In genomic region chr17:75873587-75874322, GRCh38 we compare ENCODE assay signal across 12 cellular contexts. TPM values are rescaled to one million over a fixed set of nuclear protein-coding genes. Genes with fewer than 3 reads are reported as not detected.
A peak's percentile ranks its signal among the peaks of the same experiment; 100 is the strongest.
DNase-seq lines count a peak whose midpoint lies in the region; ATAC-seq and TF ChIP-seq lines count a peak whose summit lies in the region.
"Had no signal": no experiment of that assay in that cellular context is flagged by ENCODE, and none has a peak within 500 bp of the region (broad histone marks: within the 10 kb centered on the region; RNA-seq: fewer than 3 reads in every experiment).

No MANE protein-coding gene starts in this region.

- H3K36me3 ChIP-seq in RWPE2 (ENCODE audit: low read depth), result peaks cover 18% of the 10 kb centered on the region
- peaks cover 10 to 28% (median 23%) of the 10 kb centered on the region in 4 donors for H3K36me3 ChIP-seq in esophagus muscularis mucosa
- no peaks in the 10 kb centered on the region for H3K36me3 ChIP-seq in gastrocnemius medialis

- H3K4me1 ChIP-seq in RWPE2 (ENCODE audit: insufficient read depth, poor library complexity, severe bottlenecking) (peaks cover 38% of the 10 kb centered on the region), esophagus muscularis mucosa (peaks cover 79 to 89% (median 85%) of the 10 kb centered on the region in 4 donors), gastrocnemius medialis (peaks cover 50% of the 10 kb centered on the region in 2 donors)

- in situ Hi-C loops in gastrocnemius medialis (cut with MboI; ENCODE audit: low sequenced_read_pairs in 4 of 4), result no loop called here

- H3K9me3 ChIP-seq in RWPE2 (ENCODE audit: severe bottlenecking) (no peaks in the 10 kb centered on the region), esophagus muscularis mucosa (no peaks in the 10 kb centered on the region), gastrocnemius medialis (no peaks in the 10 kb centered on the region)
- H3K9me3 ChIP-seq: HAP-1 had no signal

- TF ChIP-seq POLR2A in esophagus muscularis mucosa (IDR thresholded peaks at IDR 0.05; ENCODE audit: low read depth) (no peak), gastrocnemius medialis (IDR thresholded peaks at IDR 0.05) (no peak)

- H3K4me3 ChIP-seq in RWPE2 (ENCODE audit: severe bottlenecking) (no peak overlapping the region), esophagus muscularis mucosa (peak overlapping the region in 1 of 4 donors; percentile 1), gastrocnemius medialis (no peak overlapping the region)
- H3K4me3 ChIP-seq: HAP-1 had no signal

- no peak for TF ChIP-seq EP300 in esophagus muscularis mucosa (IDR thresholded peaks at IDR 0.05)

- 45% methylated on average over 6 of the region's 11 CpGs for WGBS in esophagus muscularis mucosa

- DNase-seq in RWPE2 (ENCODE audit: low spot score) (no peak), esophagus muscularis mucosa (ENCODE audit: extremely low spot score) (no peak), gastrocnemius medialis (peak in 1 of 2 donors; percentile 44), OCI-M1 (lab: John Stamatoyannopoulos, UW) (no peak)
- no peak for DNase-seq in stimulated activated CD4-positive, alpha-beta T cell treated with anti-CD3 and anti-CD28 coated beads, Interleukin-4, amount 100 ng/mL, for 4 hours
- no peak for DNase-seq in activated CD4-positive, alpha-beta T cell treated with anti-CD3 and anti-CD28 coated beads, Interleukin-2, amount 50 U/mL, for 4 hours
- DNase-seq: activated naive CD4-positive, alpha-beta T cell treated with Interleukin-2 at 50 U/mL for 16 hours; CD8-positive, alpha-beta T cell; stimulated activated CD4-positive, alpha-beta T cell treated with anti-CD3 and anti-CD28 coated beads, Interleukin-2, amount 100 ng/mL, for 24 hours had no signal

- TF ChIP-seq CTCF in C4-2B (conservative IDR thresholded peaks at IDR 0.05) (no peak), RWPE2 (IDR thresholded peaks at IDR 0.05; ENCODE audit: poor library complexity, severe bottlenecking) (no peak), esophagus muscularis mucosa (IDR thresholded peaks at IDR 0.05) (no peak), gastrocnemius medialis (IDR thresholded peaks at IDR 0.05 in 4 of 5, conservative IDR thresholded peaks at IDR 0.05 in 1 of 5) (no peak)

- H3K27ac ChIP-seq in C4-2B, result peak overlapping the region; percentile 52
- peak overlapping the region; percentile 96 for H3K27ac ChIP-seq in RWPE2 (ENCODE audit: poor library complexity, severe bottlenecking)
- peak overlapping the region; percentile 97 to 99 (median 98) for H3K27ac ChIP-seq in esophagus muscularis mucosa (replicated peaks in 1 of 4)
- H3K27ac ChIP-seq in gastrocnemius medialis, result peak overlapping the region; percentile 79 to 92 (median 86)

- intact Hi-C loops in esophagus muscularis mucosa (cut with DNase I), result no loop called here
- intact Hi-C loops in gastrocnemius medialis (cut with DNase I; ENCODE audit: low total_unique reads), result no loop called here

- H3K27me3 ChIP-seq in RWPE2 (ENCODE audit: insufficient read depth, poor library complexity, severe bottlenecking) (no peaks in the 10 kb centered on the region), esophagus muscularis mucosa (no peaks in the 10 kb centered on the region), gastrocnemius medialis (no peaks in the 10 kb centered on the region)

- no peak for ATAC-seq in RWPE2 (ENCODE audit: low read depth)
- no peak for ATAC-seq in gastrocnemius medialis
- no peak for ATAC-seq in HG02759 (IDR thresholded peaks at IDR 0.05; ENCODE audit: unreplicated experiment)
- ATAC-seq: CD8-positive, alpha-beta T cell had no signal

RNA-seq across cellular contexts. Expression of gene TRIM47, which starts 4.6 kb away (rescaled TPM):
- total RNA-seq in esophagus muscularis mucosa (100 to 1,000 TPM in 1 of 4 donors, 10 to 100 TPM in 3; 67.8 to 147 (median 81.9) TPM), gastrocnemius medialis (10 to 100 TPM in 3 of 4 donors, 1 to 10 TPM in 1; 9.5 to 18.4 (median 15.5) TPM)

RNA-seq across cellular contexts. Expression of gene WBP2, which starts 18.6 kb away (rescaled TPM):
- total RNA-seq in esophagus muscularis mucosa, result 10 to 100 TPM; 48.2 to 95.8 (median 85.2) TPM
- total RNA-seq in gastrocnemius medialis, result 100 to 1,000 TPM; 129 to 259 (median 148) TPM

RNA-seq across cellular contexts. Expression of gene TRIM65, which starts 23.0 kb away (rescaled TPM):
- total RNA-seq in esophagus muscularis mucosa, result 10 to 100 TPM; 13.3 to 36.4 (median 27.4) TPM
- 10 to 100 TPM; 16.5 to 26.1 (median 22.3) TPM for total RNA-seq in gastrocnemius medialis

RNA-seq across cellular contexts. Expression of gene UNC13D, which starts 29.6 kb away (rescaled TPM):
- 1 to 10 TPM; 5.9 to 10.0 (median 9.0) TPM for total RNA-seq in esophagus muscularis mucosa
- total RNA-seq in gastrocnemius medialis, result 1 to 10 TPM; 1.3 to 9.4 (median 4.6) TPM

RNA-seq across cellular contexts. Expression of gene MRPL38, which starts 30.9 kb away (rescaled TPM):
- total RNA-seq in esophagus muscularis mucosa (10 to 100 TPM; 32.5 to 61.7 (median 44.1) TPM), gastrocnemius medialis (10 to 100 TPM; 29.9 to 86.7 (median 53.1) TPM)
